Comparison of ENCODE assay signal across 1 cellular context in the genomic region with DNA sequence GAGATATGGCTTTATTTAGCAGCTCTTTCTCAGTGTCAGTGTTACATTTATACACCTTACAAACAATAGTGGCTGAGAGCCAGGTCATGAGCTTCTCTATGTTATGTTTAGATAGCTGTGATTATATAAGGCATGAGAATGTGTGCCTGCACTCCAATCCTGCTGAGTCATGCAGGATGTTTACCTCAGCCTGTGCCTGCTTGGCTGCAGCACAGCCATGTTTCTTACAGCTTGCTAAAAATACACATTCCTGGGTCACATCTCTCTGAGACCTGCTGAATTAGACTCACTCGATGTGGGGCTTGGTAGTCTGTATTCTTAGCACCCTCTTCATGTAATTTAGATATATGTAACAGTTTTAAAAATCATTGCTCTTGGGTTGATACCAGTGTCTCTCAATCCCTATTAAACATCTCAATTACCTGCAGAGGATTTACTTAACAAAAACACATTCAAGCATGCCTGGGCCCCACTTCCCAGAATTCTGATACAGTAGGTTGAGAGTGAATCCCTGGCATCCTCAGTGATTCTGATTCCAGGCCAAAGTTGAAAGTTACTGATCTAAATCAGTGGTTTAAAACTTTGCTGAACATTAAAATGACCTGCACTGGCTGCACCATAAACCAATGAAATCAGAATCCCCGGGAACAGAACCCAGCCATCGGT.
TF ChIP-seq lines count a peak whose summit lies in the region.

No MANE protein-coding gene starts in this region.

TF ChIP-seq in HepG2, 621 proteins besides CTCF, POLR2A, EP300 and RAD21 (continued from another document):
- TF ChIP-seq, protein P1, sequence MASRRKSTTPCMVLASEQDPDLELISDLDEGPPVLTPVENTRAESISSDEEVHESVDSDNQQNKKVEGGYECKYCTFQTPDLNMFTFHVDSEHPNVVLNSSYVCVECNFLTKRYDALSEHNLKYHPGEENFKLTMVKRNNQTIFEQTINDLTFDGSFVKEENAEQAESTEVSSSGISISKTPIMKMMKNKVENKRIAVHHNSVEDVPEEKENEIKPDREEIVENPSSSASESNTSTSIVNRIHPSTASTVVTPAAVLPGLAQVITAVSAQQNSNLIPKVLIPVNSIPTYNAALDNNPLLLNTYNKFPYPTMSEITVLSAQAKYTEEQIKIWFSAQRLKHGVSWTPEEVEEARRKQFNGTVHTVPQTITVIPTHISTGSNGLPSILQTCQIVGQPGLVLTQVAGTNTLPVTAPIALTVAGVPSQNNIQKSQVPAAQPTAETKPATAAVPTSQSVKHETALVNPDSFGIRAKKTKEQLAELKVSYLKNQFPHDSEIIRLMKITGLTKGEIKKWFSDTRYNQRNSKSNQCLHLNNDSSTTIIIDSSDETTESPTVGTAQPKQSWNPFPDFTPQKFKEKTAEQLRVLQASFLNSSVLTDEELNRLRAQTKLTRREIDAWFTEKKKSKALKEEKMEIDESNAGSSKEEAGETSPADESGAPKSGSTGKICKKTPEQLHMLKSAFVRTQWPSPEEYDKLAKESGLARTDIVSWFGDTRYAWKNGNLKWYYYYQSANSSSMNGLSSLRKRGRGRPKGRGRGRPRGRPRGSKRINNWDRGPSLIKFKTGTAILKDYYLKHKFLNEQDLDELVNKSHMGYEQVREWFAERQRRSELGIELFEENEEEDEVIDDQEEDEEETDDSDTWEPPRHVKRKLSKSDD (CRISPR knock-in tag; IDR thresholded peaks at IDR 0.05; ENCODE audit: low read depth): no peak
- TF ChIP-seq SAFB2 (CRISPR knock-in tag; IDR thresholded peaks at IDR 0.05; ENCODE audit: borderline replicate concordance, low read depth): no peak
- TF ChIP-seq ZGPAT (CRISPR knock-in tag; IDR thresholded peaks at IDR 0.05): peak; percentile 67; the same call in 1 of the 2 replicates
- TF ChIP-seq BCL6 (CRISPR knock-in tag; IDR thresholded peaks at IDR 0.05): peak; percentile 70
- TF ChIP-seq ARHGAP35 (CRISPR knock-in tag; IDR thresholded peaks at IDR 0.05; ENCODE audit: borderline replicate concordance): no peak
- no peak for TF ChIP-seq KAT7 (CRISPR knock-in tag; IDR thresholded peaks at IDR 0.05; ENCODE audit: borderline replicate concordance)
- peak; percentile 93; the same call in 1 of the 2 replicates for TF ChIP-seq TEF (CRISPR knock-in tag; IDR thresholded peaks at IDR 0.05)
- no peak for TF ChIP-seq SNAI1 (CRISPR knock-in tag; IDR thresholded peaks at IDR 0.05; ENCODE audit: borderline replicate concordance)
- no peak for TF ChIP-seq SSRP1 (CRISPR knock-in tag; IDR thresholded peaks at IDR 0.05)
- TF ChIP-seq TRIM22 (IDR thresholded peaks at IDR 0.05): no peak
- TF ChIP-seq, protein P2, sequence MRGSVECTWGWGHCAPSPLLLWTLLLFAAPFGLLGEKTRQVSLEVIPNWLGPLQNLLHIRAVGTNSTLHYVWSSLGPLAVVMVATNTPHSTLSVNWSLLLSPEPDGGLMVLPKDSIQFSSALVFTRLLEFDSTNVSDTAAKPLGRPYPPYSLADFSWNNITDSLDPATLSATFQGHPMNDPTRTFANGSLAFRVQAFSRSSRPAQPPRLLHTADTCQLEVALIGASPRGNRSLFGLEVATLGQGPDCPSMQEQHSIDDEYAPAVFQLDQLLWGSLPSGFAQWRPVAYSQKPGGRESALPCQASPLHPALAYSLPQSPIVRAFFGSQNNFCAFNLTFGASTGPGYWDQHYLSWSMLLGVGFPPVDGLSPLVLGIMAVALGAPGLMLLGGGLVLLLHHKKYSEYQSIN (CRISPR knock-in tag; IDR thresholded peaks at IDR 0.05; ENCODE audit: borderline replicate concordance): no peak
- no peak for TF ChIP-seq ZNF850 (CRISPR knock-in tag; conservative IDR thresholded peaks at IDR 0.05)
- TF ChIP-seq REPIN1 (CRISPR knock-in tag; IDR thresholded peaks at IDR 0.05; ENCODE audit: borderline replicate concordance, low read depth): no peak
- no peak for TF ChIP-seq ZNF746 (CRISPR knock-in tag; IDR thresholded peaks at IDR 0.05)
- TF ChIP-seq, protein P3, sequence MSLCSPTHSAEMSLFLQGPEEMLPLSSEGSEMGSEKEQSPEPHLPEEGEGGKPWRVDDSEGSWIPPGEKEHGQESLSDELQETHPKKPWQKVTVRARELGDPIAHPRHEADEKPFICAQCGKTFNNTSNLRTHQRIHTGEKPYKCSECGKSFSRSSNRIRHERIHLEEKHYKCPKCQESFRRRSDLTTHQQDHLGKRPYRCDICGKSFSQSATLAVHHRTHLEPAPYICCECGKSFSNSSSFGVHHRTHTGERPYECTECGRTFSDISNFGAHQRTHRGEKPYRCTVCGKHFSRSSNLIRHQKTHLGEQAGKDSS (CRISPR knock-in tag; IDR thresholded peaks at IDR 0.05; ENCODE audit: borderline replicate concordance, low read depth): peak; percentile 31; the same call in 1 of the 2 replicates
- no peak for TF ChIP-seq MTF1 (CRISPR knock-in tag; IDR thresholded peaks at IDR 0.05)
- peak; percentile 97 for TF ChIP-seq FOSL2 (CRISPR knock-in tag; IDR thresholded peaks at IDR 0.05)
- TF ChIP-seq NAIF1 (CRISPR knock-in tag; IDR thresholded peaks at IDR 0.05; ENCODE audit: borderline replicate concordance): no peak
- TF ChIP-seq, protein P4, sequence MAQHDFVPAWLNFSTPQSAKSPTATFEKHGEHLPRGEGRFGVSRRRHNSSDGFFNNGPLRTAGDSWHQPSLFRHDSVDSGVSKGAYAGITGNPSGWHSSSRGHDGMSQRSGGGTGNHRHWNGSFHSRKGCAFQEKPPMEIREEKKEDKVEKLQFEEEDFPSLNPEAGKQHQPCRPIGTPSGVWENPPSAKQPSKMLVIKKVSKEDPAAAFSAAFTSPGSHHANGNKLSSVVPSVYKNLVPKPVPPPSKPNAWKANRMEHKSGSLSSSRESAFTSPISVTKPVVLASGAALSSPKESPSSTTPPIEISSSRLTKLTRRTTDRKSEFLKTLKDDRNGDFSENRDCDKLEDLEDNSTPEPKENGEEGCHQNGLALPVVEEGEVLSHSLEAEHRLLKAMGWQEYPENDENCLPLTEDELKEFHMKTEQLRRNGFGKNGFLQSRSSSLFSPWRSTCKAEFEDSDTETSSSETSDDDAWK (CRISPR knock-in tag; IDR thresholded peaks at IDR 0.05): no peak
- no peak for TF ChIP-seq MAF1 (CRISPR knock-in tag; IDR thresholded peaks at IDR 0.05; ENCODE audit: borderline replicate concordance)
- no peak for TF ChIP-seq ZNF121 (CRISPR knock-in tag; IDR thresholded peaks at IDR 0.05)
- peak; percentile 89; the same call in 1 of the 2 replicates for TF ChIP-seq FOXK1 (CRISPR knock-in tag; IDR thresholded peaks at IDR 0.05; ENCODE audit: borderline replicate concordance, low read depth)
- TF ChIP-seq, protein P5, sequence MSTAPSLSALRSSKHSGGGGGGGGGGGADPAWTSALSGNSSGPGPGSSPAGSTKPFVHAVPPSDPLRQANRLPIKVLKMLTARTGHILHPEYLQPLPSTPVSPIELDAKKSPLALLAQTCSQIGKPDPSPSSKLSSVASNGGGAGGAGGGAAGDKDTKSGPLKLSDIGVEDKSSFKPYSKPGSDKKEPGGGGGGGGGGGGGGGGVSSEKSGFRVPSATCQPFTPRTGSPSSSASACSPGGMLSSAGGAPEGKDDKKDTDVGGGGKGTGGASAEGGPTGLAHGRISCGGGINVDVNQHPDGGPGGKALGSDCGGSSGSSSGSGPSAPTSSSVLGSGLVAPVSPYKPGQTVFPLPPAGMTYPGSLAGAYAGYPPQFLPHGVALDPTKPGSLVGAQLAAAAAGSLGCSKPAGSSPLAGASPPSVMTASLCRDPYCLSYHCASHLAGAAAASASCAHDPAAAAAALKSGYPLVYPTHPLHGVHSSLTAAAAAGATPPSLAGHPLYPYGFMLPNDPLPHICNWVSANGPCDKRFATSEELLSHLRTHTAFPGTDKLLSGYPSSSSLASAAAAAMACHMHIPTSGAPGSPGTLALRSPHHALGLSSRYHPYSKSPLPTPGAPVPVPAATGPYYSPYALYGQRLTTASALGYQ (CRISPR knock-in tag; IDR thresholded peaks at IDR 0.05): peak; percentile 20; the same call in 1 of the 2 replicates
- peak; percentile 68 for TF ChIP-seq RXRB (CRISPR knock-in tag; IDR thresholded peaks at IDR 0.05; ENCODE audit: borderline replicate concordance)
- no peak for TF ChIP-seq ZBTB7B (CRISPR knock-in tag; IDR thresholded peaks at IDR 0.05)
- no peak for TF ChIP-seq NCOA5 (CRISPR knock-in tag; IDR thresholded peaks at IDR 0.05)
- no peak for TF ChIP-seq PHB2 (IDR thresholded peaks at IDR 0.05; ENCODE audit: partially characterized antibody)
- TF ChIP-seq, protein P6, sequence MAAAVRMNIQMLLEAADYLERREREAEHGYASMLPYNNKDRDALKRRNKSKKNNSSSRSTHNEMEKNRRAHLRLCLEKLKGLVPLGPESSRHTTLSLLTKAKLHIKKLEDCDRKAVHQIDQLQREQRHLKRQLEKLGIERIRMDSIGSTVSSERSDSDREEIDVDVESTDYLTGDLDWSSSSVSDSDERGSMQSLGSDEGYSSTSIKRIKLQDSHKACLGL (CRISPR knock-in tag; IDR thresholded peaks at IDR 0.05): no peak
- no peak for TF ChIP-seq MYNN (CRISPR knock-in tag; IDR thresholded peaks at IDR 0.05; ENCODE audit: low read depth)
- TF ChIP-seq ZMYM4 (CRISPR knock-in tag; IDR thresholded peaks at IDR 0.05): no peak
